In the genomic region with DNA sequence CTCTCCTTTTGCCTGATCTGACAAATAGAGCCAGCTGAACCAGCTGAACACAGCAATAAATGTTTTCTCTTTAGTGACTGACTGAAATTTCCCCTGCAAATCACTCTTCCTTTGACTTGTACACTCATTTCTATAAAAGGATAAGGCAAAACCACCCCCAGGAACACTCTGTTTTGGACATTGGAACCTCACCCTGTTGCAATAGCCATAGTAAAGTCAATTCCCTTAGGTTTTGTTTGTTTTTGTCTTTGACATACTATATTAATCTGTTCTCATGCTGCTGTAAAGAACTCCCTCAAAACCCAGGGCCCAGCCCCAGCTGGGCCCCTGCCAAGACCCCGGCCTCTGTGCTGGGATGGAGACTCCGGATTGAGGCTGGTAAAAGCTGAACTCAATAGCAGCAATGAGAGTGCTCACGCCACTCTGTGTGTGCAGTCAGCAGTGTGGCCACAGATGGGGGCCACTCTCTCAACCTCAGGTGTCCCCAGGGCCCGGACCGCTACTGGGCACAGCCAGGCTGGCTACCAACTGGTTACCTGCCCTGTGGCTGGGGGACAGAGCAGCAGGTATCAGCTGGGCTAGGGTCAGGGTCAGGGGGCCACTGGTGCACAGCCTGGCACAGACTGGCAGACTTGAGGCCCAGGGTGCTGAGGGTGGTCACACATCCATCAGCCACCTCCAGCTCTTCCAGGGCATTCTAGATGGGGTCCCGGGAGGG, we compare ENCODE assay signal across 17 cellular contexts.
DNase-seq lines count a peak whose midpoint lies in the region; ATAC-seq and TF ChIP-seq lines count a peak whose summit lies in the region.
"Had no signal": no experiment of that assay in that cellular context is flagged by ENCODE, and none has a peak within 500 bp of the region (broad histone marks: within the 10 kb centered on the region; RNA-seq: fewer than 3 reads in every experiment).

No MANE protein-coding gene starts in this region.

- CTCF ChIA-PET in naive thymus-derived CD4-positive, alpha-beta T cell (lab: Charles Lee) = no interaction called here
- CTCF ChIA-PET in RWPE1 (lab: Yijun Ruan, JAX) = interaction anchor here (0.7 kb wide), 1 partner anchor 162 kb away, joined by 4 read pairs; no protein-coding TSS in a partner anchor

- DNase-seq in Right ventricle myocardium inferior (ENCODE audit: missing footprints) = peak; percentile 17
- no peak for DNase-seq in left cardiac atrium
- DNase-seq in left colon = no peak
- DNase-seq in neuronal stem cell (ENCODE audit: low spot score) = no peak
- no peak for DNase-seq in naive thymus-derived CD4-positive, alpha-beta T cell
- no peak for DNase-seq in RWPE1 (ENCODE audit: low spot score)
- DNase-seq in SJCRH30 = no peak
- DNase-seq: 8988T; BE2C; Calu3; CD4-positive, alpha-beta memory T cell; DMS53; NCI-H1417; NCI-H187 treated with DMSO at 0.1 percent for 48 hours; NCI-H748 treated with DMSO at 0.1 percent for 48 hours; PC-3 had no signal

- H4K8ac ChIP-seq in neuronal stem cell (ENCODE audit: low read depth, low read length) = no peak overlapping the region

- H2BK15ac ChIP-seq in neuronal stem cell (ENCODE audit: low read length) = no peak overlapping the region

- no peak overlapping the region for H3K4ac ChIP-seq in neuronal stem cell (ENCODE audit: low read length)

- H4K91ac ChIP-seq in neuronal stem cell (ENCODE audit: low read depth, low read length, poor library complexity) = no peak overlapping the region

- intact Hi-C loops in Right ventricle myocardium inferior (cut with DNase I) (no loop called here), left cardiac atrium (cut with DNase I) (no loop called here), left colon (cut with DNase I, micrococcal nuclease) (no loop called here)
- intact Hi-C loops in naive thymus-derived CD4-positive, alpha-beta T cell (cut with micrococcal nuclease) = no loop called here

- POLR2A ChIA-PET in naive thymus-derived CD4-positive, alpha-beta T cell (lab: Charles Lee) = no interaction called here
- POLR2A ChIA-PET in RWPE1 (lab: Yijun Ruan, JAX; ENCODE audit: low non-redundant PET) = interaction anchor here (0.6 kb wide), 1 partner anchor 328 kb away, joined by 11 read pairs; no protein-coding TSS in a partner anchor

- H3K4me1 Mint-ChIP-seq in naive thymus-derived CD4-positive, alpha-beta T cell = no peaks in the 10 kb centered on the region
- H3K4me1 Mint-ChIP-seq: CD4-positive, alpha-beta memory T cell had no signal

- H3K23ac ChIP-seq in neuronal stem cell (ENCODE audit: low read depth, low read length, poor library complexity) = no peak overlapping the region

- no peak overlapping the region for H2BK120ac ChIP-seq in neuronal stem cell (ENCODE audit: low read depth, low read length)

- no peak for TF ChIP-seq CTCF in RWPE1 (conservative IDR thresholded peaks at IDR 0.05; ENCODE audit: low read depth)

- H3K27ac ChIP-seq in neuronal stem cell (replicated peaks; ENCODE audit: low read length) = no peak overlapping the region
- H3K27ac ChIP-seq in naive thymus-derived CD4-positive, alpha-beta T cell (ENCODE audit: low read depth, low read length) = no peak overlapping the region
- H3K27ac ChIP-seq in RWPE1 = no peak overlapping the region
- H3K27ac ChIP-seq in SJCRH30 = no peak overlapping the region

- peaks cover 0 to 11% (median 2%) of the 10 kb centered on the region in 11 donors for H3K9me3 Mint-ChIP-seq in naive thymus-derived CD4-positive, alpha-beta T cell

- H3K27me3 ChIP-seq in neuronal stem cell (ENCODE audit: control insufficient read depth in 3 of 3, insufficient read depth in 3 of 3, low read depth in 1 of 3, low read length in 3 of 3) (no peaks in the 10 kb centered on the region), SJCRH30 (no peaks in the 10 kb centered on the region)
- no peaks in the 10 kb centered on the region for H3K27me3 ChIP-seq in naive thymus-derived CD4-positive, alpha-beta T cell (ENCODE audit: control insufficient read depth in 2 of 2, insufficient read depth in 2 of 2, low read length in 2 of 2)
- H3K27me3 ChIP-seq: BE2C had no signal

- no peak overlapping the region for H3K4me3 Mint-ChIP-seq in naive thymus-derived CD4-positive, alpha-beta T cell
- H3K4me3 Mint-ChIP-seq: CD4-positive, alpha-beta memory T cell had no signal

- H3K9me3 ChIP-seq in neuronal stem cell (replicated peaks in 1 of 2; ENCODE audit: control insufficient read depth in 2 of 2, insufficient read depth in 1 of 2, low read depth in 1 of 2, low read length in 2 of 2) = no peaks in the 10 kb centered on the region
- no peaks in the 10 kb centered on the region for H3K9me3 ChIP-seq in naive thymus-derived CD4-positive, alpha-beta T cell (ENCODE audit: control insufficient read depth in 2 of 3, low read length in 3 of 3)
- H3K9me3 ChIP-seq in SJCRH30 (replicated peaks) = no peaks in the 10 kb centered on the region
- H3K9me3 ChIP-seq: BE2C had no signal

- no peaks in the 10 kb centered on the region for H3K79me1 ChIP-seq in neuronal stem cell (ENCODE audit: low read depth, low read length)

- H2BK12ac ChIP-seq in neuronal stem cell (ENCODE audit: low read length) = peak overlapping the region; percentile 66

- ATAC-seq in Right ventricle myocardium inferior (no peak), left cardiac atrium (no peak), left colon (peak; percentile 15), HG03175 (IDR thresholded peaks at IDR 0.05; ENCODE audit: unreplicated experiment) (no peak)
- no peak for ATAC-seq in naive thymus-derived CD4-positive, alpha-beta T cell
- ATAC-seq: PC-3 had no signal

- H3K4me2 ChIP-seq in neuronal stem cell (ENCODE audit: insufficient read depth, low read length, poor library complexity, severe bottlenecking) = no peak overlapping the region

- H3K14ac ChIP-seq in neuronal stem cell (ENCODE audit: low read length) = no peak overlapping the region

- peak overlapping the region; percentile 80 for H3K18ac ChIP-seq in neuronal stem cell (ENCODE audit: low read length)

- H2AFZ ChIP-seq in neuronal stem cell (ENCODE audit: low read length) = no peak overlapping the region

- H3K27me3 Mint-ChIP-seq in naive thymus-derived CD4-positive, alpha-beta T cell = no peaks in the 10 kb centered on the region
- H3K27me3 Mint-ChIP-seq: CD4-positive, alpha-beta memory T cell had no signal

- peak overlapping the region; percentile 21 for H3K9ac ChIP-seq in neuronal stem cell (ENCODE audit: low read depth, low read length, poor library complexity)

- H3K4me3 ChIP-seq in neuronal stem cell (ENCODE audit: low read length in 2 of 2) (no peak overlapping the region), SJCRH30 (no peak overlapping the region)
- H3K4me3 ChIP-seq in naive thymus-derived CD4-positive, alpha-beta T cell (ENCODE audit: low read length) = no peak overlapping the region

- no CpG with 5 or more reads among the region's 6 CpGs for WGBS in neuronal stem cell (ENCODE audit: extremely low coverage in 2 of 2, insufficient read length in 2 of 2, insufficient replicate concordance in 1 of 2), 2 donors

- H3K36me3 Mint-ChIP-seq in naive thymus-derived CD4-positive, alpha-beta T cell = no peaks in the 10 kb centered on the region
- H3K36me3 Mint-ChIP-seq: CD4-positive, alpha-beta memory T cell had no signal

- H3K36me3 ChIP-seq in neuronal stem cell (replicated peaks in 1 of 2; ENCODE audit: control insufficient read depth in 2 of 2, insufficient read depth in 2 of 2, low read length in 2 of 2) (no peaks in the 10 kb centered on the region), SJCRH30 (no peaks in the 10 kb centered on the region)
- no peaks in the 10 kb centered on the region for H3K36me3 ChIP-seq in naive thymus-derived CD4-positive, alpha-beta T cell (ENCODE audit: control insufficient read depth in 2 of 3, insufficient read depth in 3 of 3, low read length in 3 of 3)
- H3K36me3 ChIP-seq: BE2C had no signal

- H3K4me1 ChIP-seq in neuronal stem cell (ENCODE audit: control insufficient read depth in 2 of 2, insufficient read depth in 1 of 2, low read depth in 1 of 2, low read length in 2 of 2) = no peaks in the 10 kb centered on the region
- H3K4me1 ChIP-seq in naive thymus-derived CD4-positive, alpha-beta T cell (ENCODE audit: control insufficient read depth in 2 of 2, insufficient read depth in 2 of 2, low read length in 2 of 2) = no peaks in the 10 kb centered on the region
- no peaks in the 10 kb centered on the region for H3K4me1 ChIP-seq in SJCRH30
- H3K4me1 ChIP-seq: BE2C had no signal

- H3K27ac Mint-ChIP-seq in naive thymus-derived CD4-positive, alpha-beta T cell = no peak overlapping the region
- H3K27ac Mint-ChIP-seq: CD4-positive, alpha-beta memory T cell had no signal

- H2AK5ac ChIP-seq in neuronal stem cell (ENCODE audit: low read depth, low read length) = no peak overlapping the region

- H2BK5ac ChIP-seq in neuronal stem cell (ENCODE audit: low read length) = no peak overlapping the region
